ENCODE assay signal across 16 cellular contexts in the genomic region with DNA sequence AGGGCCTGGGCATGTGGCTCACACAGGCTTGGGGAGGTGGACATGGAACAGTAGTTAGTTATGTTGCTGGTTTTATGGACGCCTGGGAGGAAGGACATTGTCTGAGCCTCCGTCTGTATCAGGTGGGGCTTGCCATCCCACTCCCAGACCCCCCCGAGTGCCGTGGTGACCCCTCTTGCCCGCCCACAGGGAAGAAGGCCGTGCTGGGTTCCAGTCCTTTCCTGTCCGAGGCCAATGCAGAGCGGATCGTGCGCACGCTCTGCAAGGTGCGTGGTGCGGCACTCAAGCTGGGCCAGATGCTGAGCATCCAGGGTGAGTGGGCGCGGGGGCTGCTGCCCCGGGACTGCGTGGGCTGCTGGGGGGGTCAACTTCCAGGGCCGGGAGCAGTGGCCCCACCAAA.
"Had no signal": no experiment of that assay in that cellular context is flagged by ENCODE, and none has a peak within 500 bp of the region (broad histone marks: within the 10 kb centered on the region; RNA-seq: fewer than 3 reads in every experiment).

No MANE protein-coding gene starts in this region.

- H3K4me1 ChIP-seq: vagina had no signal

- ATAC-seq: WTC11 had no signal

- H3K27me3 ChIP-seq: tibial nerve, vagina had no signal

- H3K4me3 ChIP-seq: tibial nerve, vagina had no signal

- H3K27ac Mint-ChIP-seq: activated CD4-positive, alpha-beta memory T cell treated with anti-CD3 and anti-CD28 coated beads, Interleukin-2, amount 10 ng/mL, durations not matched to agents 7 days and 5 days; activated T-helper 1 cell treated with anti-CD3 and anti-CD28 coated beads, Interleukin-12 subunit alpha, Interleukin-12 subunit beta, Interleukin-2, Interleukin-4 antibody, amounts not matched to agents 30 ng/mL and 10 ng/mL and 1 ng/mL, durations not matched to agents 14 hours and 24 hours and 36 hours; nephron; WTC11 had no signal

- H3K9me3 ChIP-seq: tibial nerve, vagina had no signal

- H3K9me3 Mint-ChIP-seq: activated CD4-positive, alpha-beta memory T cell treated with anti-CD3 and anti-CD28 coated beads, Interleukin-2, amount 10 ng/mL, durations not matched to agents 7 days and 5 days; activated T-helper 1 cell treated with anti-CD3 and anti-CD28 coated beads, Interleukin-12 subunit alpha, Interleukin-12 subunit beta, Interleukin-2, Interleukin-4 antibody, amounts not matched to agents 30 ng/mL and 10 ng/mL and 1 ng/mL, durations not matched to agents 14 hours and 24 hours and 36 hours; nephron; WTC11 had no signal

- H3K27me3 Mint-ChIP-seq: activated CD4-positive, alpha-beta memory T cell treated with anti-CD3 and anti-CD28 coated beads, Interleukin-2, amount 10 ng/mL, durations not matched to agents 7 days and 5 days had no signal

- H3K4me3 Mint-ChIP-seq: activated CD4-positive, alpha-beta memory T cell treated with anti-CD3 and anti-CD28 coated beads, Interleukin-2, amount 10 ng/mL, durations not matched to agents 7 days and 5 days; activated T-helper 1 cell treated with anti-CD3 and anti-CD28 coated beads, Interleukin-12 subunit alpha, Interleukin-12 subunit beta, Interleukin-2, Interleukin-4 antibody, amounts not matched to agents 30 ng/mL and 10 ng/mL and 1 ng/mL, durations not matched to agents 14 hours and 24 hours and 36 hours; nephron; WTC11 had no signal

- H3K27ac ChIP-seq: tibial nerve, vagina had no signal

- DNase-seq: activated CD4-positive, alpha-beta memory T cell treated with anti-CD3 and anti-CD28 coated beads, Interleukin-2, amount 10 ng/mL, durations not matched to agents 7 days and 5 days; activated CD4-positive, alpha-beta T cell treated with anti-CD3 and anti-CD28 coated beads for 4 hours; activated CD8-positive, alpha-beta memory T cell treated with anti-CD3 and anti-CD28 coated beads, Interleukin-2, amount 50 U/mL, for 48 hours; activated naive CD4-positive, alpha-beta T cell treated with Interleukin-2 at 50 U/mL for 16 hours; hippocampal formation; mesendoderm; occipital lobe; stimulated activated CD4-positive, alpha-beta T cell treated with anti-CD3 and anti-CD28 coated beads, Interleukin-15, amount 100 ng/mL, for 24 hours; stimulated activated CD4-positive, alpha-beta T cell treated with anti-CD3 and anti-CD28 coated beads, Interleukin-4, amount 100 ng/mL, for 1 hour; stimulated activated naive CD4-positive, alpha-beta T cell; SW 1271 had no signal

- H3K4me1 Mint-ChIP-seq: activated CD4-positive, alpha-beta memory T cell treated with anti-CD3 and anti-CD28 coated beads, Interleukin-2, amount 10 ng/mL, durations not matched to agents 7 days and 5 days; WTC11 had no signal
